25 cellular contexts compared by ENCODE assay signal in the genomic region with DNA sequence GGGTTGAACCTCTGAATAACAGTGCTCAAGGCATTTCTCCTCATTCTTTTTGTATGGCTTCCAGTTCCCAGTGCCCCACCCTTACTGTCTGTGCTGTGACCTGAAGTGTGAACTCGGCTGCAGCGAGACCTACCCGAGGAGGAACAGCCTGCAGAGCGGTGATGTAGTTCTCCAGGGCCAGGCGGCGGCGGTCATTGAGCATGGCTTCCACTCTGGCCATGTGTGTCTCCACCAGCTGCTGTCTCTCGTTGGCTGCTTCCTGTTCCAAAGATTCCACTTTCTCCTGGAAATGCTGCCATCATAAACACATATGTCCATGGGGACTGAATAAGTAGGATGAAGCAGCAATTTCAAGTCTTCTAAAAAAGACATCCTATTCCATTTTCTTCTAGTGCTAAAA.
A peak's percentile ranks its signal among the peaks of the same experiment; 100 is the strongest.
DNase-seq lines count a peak whose midpoint lies in the region; ATAC-seq and TF ChIP-seq lines count a peak whose summit lies in the region.
"Had no signal": no experiment of that assay in that cellular context is flagged by ENCODE, and none has a peak within 500 bp of the region (broad histone marks: within the 10 kb centered on the region; RNA-seq: fewer than 3 reads in every experiment).

No MANE protein-coding gene starts in this region.

- intact Hi-C loops in left ventricle myocardium superior (cut with micrococcal nuclease) = no loop called here

- H3K9me3 ChIP-seq in H9 (ENCODE audit: control insufficient read depth, low read depth, low read length) (no peaks in the 10 kb centered on the region), neuronal stem cell (replicated peaks in 1 of 2; ENCODE audit: control insufficient read depth in 2 of 2, insufficient read depth in 1 of 2, low read depth in 1 of 2, low read length in 2 of 2) (peaks cover 7 to 17% of the 10 kb centered on the region in 2 donors), WERI-Rb-1 (ENCODE audit: severe bottlenecking) (no peaks in the 10 kb centered on the region)

- H2BK12ac ChIP-seq in H9 (ENCODE audit: insufficient read length, low read depth, low read length) = no peak overlapping the region
- H2BK12ac ChIP-seq in neuronal stem cell (ENCODE audit: low read length) = no peak overlapping the region

- no peak overlapping the region for H3K9ac ChIP-seq in H9 (ENCODE audit: extremely low read depth, insufficient read length, low read length)
- H3K9ac ChIP-seq in neuronal stem cell (ENCODE audit: low read depth, low read length, poor library complexity) = no peak overlapping the region
- H3K9ac ChIP-seq: BLaER1, KMS-11 had no signal

- H2AFZ ChIP-seq in H9 (ENCODE audit: low read length) = no peak overlapping the region
- H2AFZ ChIP-seq in neuronal stem cell (ENCODE audit: low read length) = no peak overlapping the region
- H2AFZ ChIP-seq: PC-9 had no signal

- H3K56ac ChIP-seq in H9 (ENCODE audit: insufficient read length, low read depth, low read length) = no peak overlapping the region

- H3K79me2 ChIP-seq in H9 (ENCODE audit: insufficient read depth, low read length) = peaks cover 5% of the 10 kb centered on the region; the same call in 1 of the 2 replicates

- no peak overlapping the region for H3K4me3 ChIP-seq in neuronal stem cell (ENCODE audit: low read length in 2 of 2)
- H3K4me3 ChIP-seq in WERI-Rb-1 (ENCODE audit: low read depth, low read length) = no peak overlapping the region
- H3K4me3 ChIP-seq: BLaER1, PC-9 had no signal

- H3K9me3 Mint-ChIP-seq in H9 = no peaks in the 10 kb centered on the region
- H3K9me3 Mint-ChIP-seq in endothelial cell (ENCODE audit: unreplicated experiment) = no peaks in the 10 kb centered on the region
- H3K9me3 Mint-ChIP-seq: CD4-positive, alpha-beta T cell had no signal

- H3K4me2 ChIP-seq in H9 (ENCODE audit: insufficient read depth, insufficient read length, low read length) (no peak overlapping the region), neuronal stem cell (ENCODE audit: insufficient read depth, low read length, poor library complexity, severe bottlenecking) (no peak overlapping the region)
- H3K4me2 ChIP-seq: BLaER1, KMS-11, PC-9 had no signal

- TF ChIP-seq CTCF in H9 (conservative IDR thresholded peaks at IDR 0.05) (no peak), endothelial cell (IDR thresholded peaks at IDR 0.05; ENCODE audit: unreplicated experiment) (no peak), WERI-Rb-1 (IDR thresholded peaks at IDR 0.05; ENCODE audit: low read depth, low read length) (no peak)

- H3K4ac ChIP-seq in H9 (ENCODE audit: low read depth, low read length) (no peak overlapping the region), neuronal stem cell (ENCODE audit: low read length) (no peak overlapping the region)

- no peak overlapping the region for H3T11ph ChIP-seq in H9 (ENCODE audit: low read length)

- DNase-seq in H9 (no peak), endothelial cell (ENCODE audit: low spot score) (no peak), left ventricle myocardium superior (peak; percentile 76), neuronal stem cell (ENCODE audit: low spot score) (no peak), RKO (ENCODE audit: low spot score) (no peak), WERI-Rb-1 (no peak), hippocampal formation (lab: John Stamatoyannopoulos, UW) (no peak)
- DNase-seq: CD4-positive, alpha-beta T cell; GOT3; HCEC 1CT; NCI-H1048; NCI-H1417; NCI-H1694; NCI-H2029 treated with DMSO at 0.1 percent for 48 hours; NCI-H446 treated with DMSO at 0.1 percent for 48 hours; NCI-H526; NCI-H82; PC-9; RPMI8226; SHP77 treated with DMSO at 0.1 percent for 48 hours had no signal

- H2AK5ac ChIP-seq in H9 (ENCODE audit: insufficient read length, low read length) (no peak overlapping the region), neuronal stem cell (ENCODE audit: low read depth, low read length) (no peak overlapping the region)

- H4K8ac ChIP-seq in H9 (replicated peaks; ENCODE audit: insufficient read length, low read depth, low read length) (no peak overlapping the region), neuronal stem cell (ENCODE audit: low read depth, low read length) (no peak overlapping the region)

- H2BK5ac ChIP-seq in H9 (ENCODE audit: insufficient read length, low read length) = no peak overlapping the region
- no peak overlapping the region for H2BK5ac ChIP-seq in neuronal stem cell (ENCODE audit: low read length)

- H4K5ac ChIP-seq in H9 (ENCODE audit: insufficient read length, low read depth, low read length) = no peak overlapping the region

- no peaks in the 10 kb centered on the region for H3K23me2 ChIP-seq in H9 (ENCODE audit: insufficient read length, low read depth, low read length, poor library complexity, severe bottlenecking)

- no peak overlapping the region for H3K27ac ChIP-seq in H9 (ENCODE audit: insufficient read length, low read depth, low read length)
- H3K27ac ChIP-seq in neuronal stem cell (replicated peaks; ENCODE audit: low read length) = no peak overlapping the region
- no peak overlapping the region for H3K27ac ChIP-seq in WERI-Rb-1
- H3K27ac ChIP-seq: BLaER1, HL-60, KMS-11, PC-9 had no signal

- H4K20me1 ChIP-seq in H9 (ENCODE audit: control insufficient read depth, insufficient read depth, insufficient read length) = no peaks in the 10 kb centered on the region
- H4K20me1 ChIP-seq: BLaER1 had no signal

- H3K36me3 ChIP-seq in neuronal stem cell (replicated peaks in 1 of 2; ENCODE audit: control insufficient read depth in 2 of 2, insufficient read depth in 2 of 2, low read length in 2 of 2) (peaks cover 28 to 95% of the 10 kb centered on the region in 2 donors), WERI-Rb-1 (peaks cover 89% of the 10 kb centered on the region)

- H3K4me3 Mint-ChIP-seq in H9 = no peak overlapping the region
- peak overlapping the region; percentile 49 for H3K4me3 Mint-ChIP-seq in endothelial cell (ENCODE audit: unreplicated experiment)
- H3K4me3 Mint-ChIP-seq: CD4-positive, alpha-beta T cell; IgD-negative memory B cell had no signal

- no peak overlapping the region for H2BK120ac ChIP-seq in H9 (ENCODE audit: low read depth, low read length, poor library complexity, severe bottlenecking)
- no peak overlapping the region for H2BK120ac ChIP-seq in neuronal stem cell (ENCODE audit: low read depth, low read length)

- H3K18ac ChIP-seq in H9 (ENCODE audit: insufficient read length, low read depth, low read length) = no peak overlapping the region
- no peak overlapping the region for H3K18ac ChIP-seq in neuronal stem cell (ENCODE audit: low read length)

- H3K4me1 Mint-ChIP-seq in H9 (peaks cover 13 to 18% of the 10 kb centered on the region in 2 experiments), endothelial cell (ENCODE audit: unreplicated experiment) (peaks cover 18% of the 10 kb centered on the region)

- H3K4me1 ChIP-seq in H9 (ENCODE audit: insufficient read depth, low read length) = no peaks in the 10 kb centered on the region
- no peaks in the 10 kb centered on the region for H3K4me1 ChIP-seq in neuronal stem cell (ENCODE audit: control insufficient read depth in 2 of 2, insufficient read depth in 1 of 2, low read depth in 1 of 2, low read length in 2 of 2)
- H3K4me1 ChIP-seq: BLaER1 had no signal

- peaks cover 64 to 86% (median 85%) of the 10 kb centered on the region in 3 experiments for H3K36me3 Mint-ChIP-seq in H9 (ENCODE audit: insufficient read depth in 1 of 3, low read depth in 3 of 3)
- peaks cover 81% of the 10 kb centered on the region for H3K36me3 Mint-ChIP-seq in endothelial cell (ENCODE audit: low read depth, unreplicated experiment)

- no peak overlapping the region for H2BK15ac ChIP-seq in H9 (ENCODE audit: low read depth, low read length)
- no peak overlapping the region for H2BK15ac ChIP-seq in neuronal stem cell (ENCODE audit: low read length)

- H3K79me1 ChIP-seq in H9 (ENCODE audit: insufficient read depth, low read depth, low read length, poor library complexity, severe bottlenecking) (no peaks in the 10 kb centered on the region), neuronal stem cell (ENCODE audit: low read depth, low read length) (peaks cover 2% of the 10 kb centered on the region)

- peak; percentile 97 for ATAC-seq in left ventricle myocardium superior
- ATAC-seq in HG02852 (IDR thresholded peaks at IDR 0.05; ENCODE audit: unreplicated experiment) = no peak

- WGBS in H9 (ENCODE audit: extremely low coverage, insufficient read length, low lambda C conversion rate) = no CpG with 5 or more reads among the region's 8 CpGs
- no CpG with 5 or more reads among the region's 8 CpGs for WGBS in neuronal stem cell (ENCODE audit: extremely low coverage in 2 of 2, insufficient read length in 2 of 2, insufficient replicate concordance in 1 of 2), 2 donors

- H3K27ac Mint-ChIP-seq in H9 (peak overlapping the region in 2 of 3 experiments; percentile 65 to 74; a peak in 4 of 7 replicates), endothelial cell (ENCODE audit: unreplicated experiment) (no peak overlapping the region)
- H3K27ac Mint-ChIP-seq: CD4-positive, alpha-beta T cell; IgD-negative memory B cell had no signal

- no peak overlapping the region for H2BK20ac ChIP-seq in H9 (ENCODE audit: low read depth, low read length, poor library complexity, severe bottlenecking)

- H3K14ac ChIP-seq in H9 (ENCODE audit: insufficient read depth, low read length) (no peak overlapping the region), neuronal stem cell (ENCODE audit: low read length) (peak overlapping the region; percentile 38)

- no peaks in the 10 kb centered on the region for H3K27me3 Mint-ChIP-seq in H9 (ENCODE audit: low read depth)
- peaks cover 5% of the 10 kb centered on the region for H3K27me3 Mint-ChIP-seq in endothelial cell (ENCODE audit: unreplicated experiment)
- H3K27me3 Mint-ChIP-seq: CD4-positive, alpha-beta T cell; IgD-negative memory B cell had no signal

- H3K23ac ChIP-seq in H9 (ENCODE audit: insufficient read length, low read depth, low read length) = no peak overlapping the region
- no peak overlapping the region for H3K23ac ChIP-seq in neuronal stem cell (ENCODE audit: low read depth, low read length, poor library complexity)

- H4K91ac ChIP-seq in H9 (ENCODE audit: insufficient read length, low read depth, low read length) (no peak overlapping the region), neuronal stem cell (ENCODE audit: low read depth, low read length, poor library complexity) (no peak overlapping the region)

- H3K27me3 ChIP-seq in H9 (ENCODE audit: insufficient read depth, low read length) (no peaks in the 10 kb centered on the region), neuronal stem cell (ENCODE audit: control insufficient read depth in 3 of 3, insufficient read depth in 3 of 3, low read depth in 1 of 3, low read length in 3 of 3) (no peaks in the 10 kb centered on the region), WERI-Rb-1 (ENCODE audit: insufficient read depth, low read depth, severe bottlenecking) (no peaks in the 10 kb centered on the region)
- H3K27me3 ChIP-seq: BLaER1 had no signal
